Comparison of ENCODE assay signal across 1 cellular context in the genomic region with DNA sequence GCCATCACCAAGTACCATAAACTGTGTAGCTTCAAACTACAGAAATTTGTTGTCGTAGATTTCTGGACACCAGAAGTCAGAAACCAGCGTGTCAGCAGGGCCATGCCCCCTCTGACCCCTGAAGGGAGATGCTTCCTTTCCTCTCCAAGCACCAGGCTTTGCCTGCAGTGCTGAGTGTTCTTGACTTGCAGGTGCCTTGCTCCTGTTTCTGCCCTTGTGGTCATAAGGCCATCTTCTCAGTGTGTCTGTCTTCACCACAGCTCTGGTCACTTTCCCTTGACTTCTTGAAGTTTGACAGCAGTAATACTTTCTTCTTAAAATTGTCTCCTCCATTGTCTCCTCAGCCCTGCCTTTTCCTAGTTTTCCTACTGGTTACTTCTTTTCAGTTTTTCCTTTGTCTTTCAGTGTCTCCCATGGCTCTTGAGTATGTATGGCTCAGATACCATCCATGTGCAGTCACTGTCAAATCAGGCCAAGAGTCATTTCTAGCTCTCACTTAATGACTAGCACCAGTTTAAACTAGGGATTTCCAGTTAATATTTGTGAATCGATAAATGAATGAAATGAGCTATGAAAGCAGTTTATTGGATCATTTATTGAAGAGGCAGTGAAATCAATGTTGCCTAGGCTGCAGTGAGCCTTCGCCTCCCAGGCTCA.
TF ChIP-seq lines count a peak whose summit lies in the region.

No MANE protein-coding gene starts in this region.

TF ChIP-seq in HEK293T, 16 proteins besides CTCF, POLR2A, EP300 and RAD21 (continued from another document):
- TF ChIP-seq L3MBTL2 (conservative IDR thresholded peaks at IDR 0.05) (no peak), ARNT (IDR thresholded peaks at IDR 0.05) (no peak), LEF1 (IDR thresholded peaks at IDR 0.05; ENCODE audit: borderline replicate concordance) (no peak), ELF4 (IDR thresholded peaks at IDR 0.05) (no peak), SP1 (IDR thresholded peaks at IDR 0.05) (no peak), CTBP1 (IDR thresholded peaks at IDR 0.05; ENCODE audit: borderline replicate concordance) (no peak), TARDBP (IDR thresholded peaks at IDR 0.05) (no peak), HDGF (IDR thresholded peaks at IDR 0.05; ENCODE audit: borderline replicate concordance) (no peak), FOXK2 (IDR thresholded peaks at IDR 0.05) (no peak)
- TF ChIP-seq, protein P1, sequence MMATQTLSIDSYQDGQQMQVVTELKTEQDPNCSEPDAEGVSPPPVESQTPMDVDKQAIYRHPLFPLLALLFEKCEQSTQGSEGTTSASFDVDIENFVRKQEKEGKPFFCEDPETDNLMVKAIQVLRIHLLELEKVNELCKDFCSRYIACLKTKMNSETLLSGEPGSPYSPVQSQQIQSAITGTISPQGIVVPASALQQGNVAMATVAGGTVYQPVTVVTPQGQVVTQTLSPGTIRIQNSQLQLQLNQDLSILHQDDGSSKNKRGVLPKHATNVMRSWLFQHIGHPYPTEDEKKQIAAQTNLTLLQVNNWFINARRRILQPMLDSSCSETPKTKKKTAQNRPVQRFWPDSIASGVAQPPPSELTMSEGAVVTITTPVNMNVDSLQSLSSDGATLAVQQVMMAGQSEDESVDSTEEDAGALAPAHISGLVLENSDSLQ (IDR thresholded peaks at IDR 0.05), result no peak
